ENCODE assay signal across 8 cellular contexts in genomic region chr1:230753586-230754251, GRCh38. TPM values are rescaled to one million over a fixed set of nuclear protein-coding genes. Genes with fewer than 3 reads are reported as not detected.
DNase-seq lines count a peak whose midpoint lies in the region; ATAC-seq and TF ChIP-seq lines count a peak whose summit lies in the region.

No MANE protein-coding gene starts in this region.

- H3K27me3 ChIP-seq in MM.1S (replicated peaks; ENCODE audit: insufficient read depth, low read length) (no peaks in the 10 kb centered on the region), heart left ventricle (no peaks in the 10 kb centered on the region)

- no peaks in the 10 kb centered on the region for H3K4me1 ChIP-seq in MM.1S (ENCODE audit: low read length)
- H3K4me1 ChIP-seq in heart left ventricle = peaks cover 0 to 32% (median 2%) of the 10 kb centered on the region in 12 donors

- no peaks in the 10 kb centered on the region for H3K79me2 ChIP-seq in MM.1S (ENCODE audit: low read length)

- no peaks in the 10 kb centered on the region for H4K20me1 ChIP-seq in MM.1S (ENCODE audit: insufficient read depth, low read length)

- no peak overlapping the region for H3K9ac ChIP-seq in MM.1S (ENCODE audit: low read length)

- ATAC-seq in heart left ventricle (peak in 3 of 4 donors; percentile 42 to 81 (median 66)), GM21447 (IDR thresholded peaks at IDR 0.05; ENCODE audit: unreplicated experiment) (no peak), GM21576 (IDR thresholded peaks at IDR 0.05; ENCODE audit: unreplicated experiment) (no peak)

- H3F3A ChIP-seq in MM.1S (ENCODE audit: insufficient read depth, low read length) = no peaks in the 10 kb centered on the region

- no peaks in the 10 kb centered on the region for H3K9me2 ChIP-seq in MM.1S (replicated peaks; ENCODE audit: insufficient read depth, low read length)

- TF ChIP-seq POLR2A in heart left ventricle (IDR thresholded peaks at IDR 0.05) = no peak

- no peak for TF ChIP-seq CTCF in MM.1S (IDR thresholded peaks at IDR 0.05; ENCODE audit: low read length)
- TF ChIP-seq CTCF in VCaP (conservative IDR thresholded peaks at IDR 0.05) = no peak
- no peak for TF ChIP-seq CTCF in heart left ventricle (IDR thresholded peaks at IDR 0.05)

- intact Hi-C loops in heart left ventricle (cut with DNase I) = no loop called here

- H3K4me2 ChIP-seq in MM.1S (ENCODE audit: low read depth, low read length) = 0 out of 2 replicates have a peak overlapping the region, but pooled peaks have one; percentile 13

- H3K4me3 ChIP-seq in MM.1S (ENCODE audit: low read length) (peak overlapping the region; percentile 14; the same call in 1 of the 2 replicates), heart left ventricle (peak overlapping the region in 3 of 12 donors; percentile 8 to 35 (median 20))

- DNase-seq in DMS53 treated with DMSO at 0.1 percent for 48 hours (lab: John Stamatoyannopoulos, UW; ENCODE audit: unreplicated experiment) = peak; percentile 63
- DNase-seq in MM.1S = peak; percentile 48
- peak in 4 of 5 donors; percentile 45 to 69 (median 58) for DNase-seq in heart left ventricle
- peak; percentile 20 for DNase-seq in pons (ENCODE audit: low spot score)
- no peak for DNase-seq in activated effector memory CD4-positive, alpha-beta T cell treated with Interleukin-2 at 50 U/mL for 16 hours

- WGBS in heart left ventricle, 4 donors = 26 to 46% (median 37%) methylated on average over 24 of the region's 24 CpGs

- no peak overlapping the region for H3K27ac ChIP-seq in MM.1S (ENCODE audit: low read length)
- peak overlapping the region; percentile 44 for H3K27ac ChIP-seq in VCaP
- peak overlapping the region in 4 of 12 donors; percentile 11 to 70 (median 38) for H3K27ac ChIP-seq in heart left ventricle

- peak overlapping the region; percentile 34; the same call in 1 of the 2 replicates for H2AFZ ChIP-seq in MM.1S (ENCODE audit: low read length)

- H3K9me3 ChIP-seq in MM.1S (replicated peaks; ENCODE audit: insufficient read depth, low read length) (no peaks in the 10 kb centered on the region), heart left ventricle (no peaks in the 10 kb centered on the region)

- H3K36me3 ChIP-seq in MM.1S (replicated peaks; ENCODE audit: insufficient read depth, low read length) = no peaks in the 10 kb centered on the region
- no peaks in the 10 kb centered on the region for H3K36me3 ChIP-seq in heart left ventricle

RNA-seq across cellular contexts. Expression of gene CAPN9, which starts 6.5 kb away (rescaled TPM):
- under 1 TPM in 3 of 9 donors, not detected in 6; 0.12 to 0.31 (median 0.22) TPM for total RNA-seq in heart left ventricle
- polyA plus RNA-seq in heart left ventricle = under 1 TPM in 1 of 2 donors, not detected in 1; 0.04 TPM

RNA-seq across cellular contexts. Expression of gene AGT, which starts 39.8 kb away (rescaled TPM):
- total RNA-seq in heart left ventricle = 100 to 1,000 TPM in 1 of 9 donors, 10 to 100 TPM in 8; 37.1 to 182 (median 69.8) TPM
- 10 to 100 TPM; 44.2 to 72.5 TPM for polyA plus RNA-seq in heart left ventricle

Comparison
In these comparisons a context has a peak if more than half of its experiments do, and no peak if none do; other contexts are left out.
1. ATAC-seq: peak in heart left ventricle (3 of 4); none in GM21447 (single experiment) and GM21576 (single experiment).